ENCODE assay signal across 9 cellular contexts in the genomic region with DNA sequence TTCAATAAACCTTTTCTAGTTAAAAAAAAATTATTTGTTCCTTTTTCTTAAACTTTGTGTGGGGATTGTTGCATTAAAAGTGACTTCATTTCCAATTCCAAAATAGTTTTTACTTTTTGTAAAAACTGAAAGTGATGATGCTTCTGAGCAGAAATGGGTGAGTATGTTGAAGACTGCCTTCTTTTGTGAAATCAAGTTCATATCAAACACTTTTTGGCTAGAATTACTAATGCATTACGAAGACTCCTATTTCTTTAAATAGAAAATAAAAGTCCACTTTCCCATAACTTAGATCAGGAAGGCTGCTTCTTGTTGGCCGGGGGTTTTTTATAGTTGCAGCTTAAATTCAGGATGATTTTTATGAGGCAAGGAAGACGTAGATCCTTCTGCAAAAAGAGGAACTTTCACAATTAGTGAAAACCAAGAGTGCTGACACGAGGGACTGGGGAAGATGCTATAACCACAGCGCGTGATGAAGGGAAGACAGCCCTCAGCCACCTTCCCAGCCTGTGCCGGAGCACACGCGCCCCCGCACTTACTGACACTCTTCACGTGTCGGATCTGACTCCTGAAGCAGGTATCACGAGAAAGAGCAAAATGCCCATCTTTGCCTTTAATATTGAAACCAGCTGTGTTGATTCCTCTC.
A peak's percentile ranks its signal among the peaks of the same experiment; 100 is the strongest.
DNase-seq lines count a peak whose midpoint lies in the region; ATAC-seq and TF ChIP-seq lines count a peak whose summit lies in the region.
"Had no signal": no experiment of that assay in that cellular context is flagged by ENCODE, and none has a peak within 500 bp of the region (broad histone marks: within the 10 kb centered on the region; RNA-seq: fewer than 3 reads in every experiment).

No MANE protein-coding gene starts in this region.

- H3K4me3 Mint-ChIP-seq in CD4-positive, alpha-beta T cell = peak overlapping the region; percentile 0
- H3K4me3 Mint-ChIP-seq in naive thymus-derived CD4-positive, alpha-beta T cell = peak overlapping the region in 9 of 10 donors; percentile 14 to 75 (median 47)
- H3K4me3 Mint-ChIP-seq in endodermal cell = no peak overlapping the region

- H3K27ac ChIP-seq in CD4-positive, alpha-beta T cell (ENCODE audit: low read depth, low read length) = no peak overlapping the region
- no peak overlapping the region for H3K27ac ChIP-seq in naive thymus-derived CD4-positive, alpha-beta T cell (ENCODE audit: low read depth, low read length)
- H3K27ac ChIP-seq in endodermal cell (ENCODE audit: low read depth, low read length) = no peak overlapping the region

- peaks cover 7% of the 10 kb centered on the region for H3K27me3 ChIP-seq in CD4-positive, alpha-beta T cell (ENCODE audit: control insufficient read depth, insufficient read depth, low read length)
- no peaks in the 10 kb centered on the region for H3K27me3 ChIP-seq in naive thymus-derived CD4-positive, alpha-beta T cell (ENCODE audit: control insufficient read depth in 2 of 2, insufficient read depth in 2 of 2, low read length in 2 of 2)
- H3K27me3 ChIP-seq in endodermal cell (ENCODE audit: control insufficient read depth, insufficient read depth, low read length, poor library complexity, severe bottlenecking) = no peaks in the 10 kb centered on the region
- H3K27me3 ChIP-seq in H7 (ENCODE audit: control insufficient read depth, insufficient read depth, low read length) = no peaks in the 10 kb centered on the region

- H3K9me3 Mint-ChIP-seq in CD4-positive, alpha-beta T cell = no peaks in the 10 kb centered on the region
- peaks cover 0 to 6% (median 0%) of the 10 kb centered on the region in 11 donors for H3K9me3 Mint-ChIP-seq in naive thymus-derived CD4-positive, alpha-beta T cell
- no peaks in the 10 kb centered on the region for H3K9me3 Mint-ChIP-seq in endodermal cell

- H3K36me3 Mint-ChIP-seq in CD4-positive, alpha-beta T cell (ENCODE audit: low read depth) = no peaks in the 10 kb centered on the region
- H3K36me3 Mint-ChIP-seq in naive thymus-derived CD4-positive, alpha-beta T cell = peaks cover 0 to 33% (median 0%) of the 10 kb centered on the region in 5 donors
- H3K36me3 Mint-ChIP-seq in endodermal cell (ENCODE audit: low read depth) = no peaks in the 10 kb centered on the region

- H3K9me3 ChIP-seq in CD4-positive, alpha-beta T cell (ENCODE audit: control insufficient read depth, low read length) = no peaks in the 10 kb centered on the region
- H3K9me3 ChIP-seq in naive thymus-derived CD4-positive, alpha-beta T cell (ENCODE audit: control insufficient read depth in 2 of 3, low read length in 3 of 3) = no peaks in the 10 kb centered on the region
- H3K9me3 ChIP-seq in endodermal cell (ENCODE audit: control insufficient read depth, low read length) = no peaks in the 10 kb centered on the region

- peaks cover 9% of the 10 kb centered on the region for H3K4me1 Mint-ChIP-seq in CD4-positive, alpha-beta T cell (ENCODE audit: low read depth)
- H3K4me1 Mint-ChIP-seq in naive thymus-derived CD4-positive, alpha-beta T cell = peaks cover 0 to 60% (median 9%) of the 10 kb centered on the region in 7 donors
- H3K4me1 Mint-ChIP-seq in endodermal cell = peaks cover 28% of the 10 kb centered on the region

- no peaks in the 10 kb centered on the region for H3K36me3 ChIP-seq in naive thymus-derived CD4-positive, alpha-beta T cell (ENCODE audit: control insufficient read depth in 2 of 3, insufficient read depth in 3 of 3, low read length in 3 of 3)
- H3K36me3 ChIP-seq in endodermal cell (ENCODE audit: control insufficient read depth, insufficient read depth, low read length) (no peaks in the 10 kb centered on the region), H7 (replicated peaks; ENCODE audit: control insufficient read depth, insufficient read depth, low read length) (no peaks in the 10 kb centered on the region)

- intact Hi-C loops in CD4-positive, alpha-beta T cell (cut with DNase I, micrococcal nuclease) = no loop called here
- intact Hi-C loops in naive thymus-derived CD4-positive, alpha-beta T cell (cut with micrococcal nuclease) = no loop called here

- no peak overlapping the region for H3K27ac Mint-ChIP-seq in CD4-positive, alpha-beta T cell
- H3K27ac Mint-ChIP-seq in naive thymus-derived CD4-positive, alpha-beta T cell = peak overlapping the region in 1 of 9 donors; percentile 7
- no peak overlapping the region for H3K27ac Mint-ChIP-seq in endodermal cell

- DNase-seq in CD4-positive, alpha-beta T cell = no peak
- peak; percentile 44 to 60 for DNase-seq in activated CD4-positive, alpha-beta T cell treated with anti-CD3 and anti-CD28 coated beads, Interleukin-2, amount 50 U/mL, for 48 hours
- DNase-seq in naive thymus-derived CD4-positive, alpha-beta T cell = peak in 3 of 9 donors; percentile 7 to 42 (median 9)
- DNase-seq in endodermal cell (no peak), H7 (no peak), NCI-H1436 treated with DMSO at 0.1 percent for 48 hours (lab: John Stamatoyannopoulos, UW) (no peak), D341Med (ENCODE audit: low spot score) (no peak)

- WGBS in endodermal cell (ENCODE audit: insufficient coverage in 1 of 2, insufficient read length in 1 of 2), 2 experiments = 92 to 95% methylated on average over 8 to 13 of the region's 13 CpGs

- POLR2A ChIA-PET in CD4-positive, alpha-beta T cell (lab: Charles Lee) = no interaction called here
- POLR2A ChIA-PET in naive thymus-derived CD4-positive, alpha-beta T cell (lab: Charles Lee) = no interaction called here

- no peak overlapping the region for H3K4me3 ChIP-seq in naive thymus-derived CD4-positive, alpha-beta T cell (ENCODE audit: low read length)
- H3K4me3 ChIP-seq in endodermal cell (ENCODE audit: low read length) = no peak overlapping the region
- H3K4me3 ChIP-seq in H7 (ENCODE audit: insufficient read depth, low read depth, low read length) = no peak overlapping the region
- H3K4me3 ChIP-seq: skin epidermis had no signal

- CTCF ChIA-PET in CD4-positive, alpha-beta T cell (lab: Charles Lee) = no interaction called here
- CTCF ChIA-PET in naive thymus-derived CD4-positive, alpha-beta T cell (lab: Charles Lee) = no interaction called here

- no peak for ATAC-seq in CD4-positive, alpha-beta T cell (ENCODE audit: poor library complexity)
- ATAC-seq in HG02870 (IDR thresholded peaks at IDR 0.05; ENCODE audit: unreplicated experiment) = peak; percentile 60
- ATAC-seq in naive thymus-derived CD4-positive, alpha-beta T cell = peak; percentile 86

- no peaks in the 10 kb centered on the region for H3K4me1 ChIP-seq in naive thymus-derived CD4-positive, alpha-beta T cell (ENCODE audit: control insufficient read depth in 2 of 2, insufficient read depth in 2 of 2, low read length in 2 of 2)
- H3K4me1 ChIP-seq in endodermal cell (ENCODE audit: control insufficient read depth, insufficient read depth, low read length) = peaks cover 6% of the 10 kb centered on the region

- peaks cover 51% of the 10 kb centered on the region for H3K27me3 Mint-ChIP-seq in CD4-positive, alpha-beta T cell
- peaks cover 6 to 41% (median 34%) of the 10 kb centered on the region in 5 donors for H3K27me3 Mint-ChIP-seq in naive thymus-derived CD4-positive, alpha-beta T cell
- H3K27me3 Mint-ChIP-seq in endodermal cell (ENCODE audit: insufficient read depth) = no peaks in the 10 kb centered on the region

- H3K9ac ChIP-seq in endodermal cell (ENCODE audit: extremely low read depth, low read length, poor library complexity, severe bottlenecking) = no peak overlapping the region

- TF ChIP-seq CTCF in CD4-positive, alpha-beta T cell (IDR thresholded peaks at IDR 0.05) = no peak
- no peak for TF ChIP-seq CTCF in endodermal cell (conservative IDR thresholded peaks at IDR 0.05)

Comparison
In these comparisons a context has a peak if more than half of its experiments do, and no peak if none do; other contexts are left out.
1. DNase-seq: peak in activated CD4-positive, alpha-beta T cell treated with anti-CD3 and anti-CD28 coated beads, Interleukin-2, amount 50 U/mL, for 48 hours (2 of 2); none in CD4-positive, alpha-beta T cell (0 of 10), endodermal cell (single experiment), H7 (single experiment), NCI-H1436 treated with DMSO at 0.1 percent for 48 hours (single experiment) and D341Med (single experiment).